Comparison of ENCODE assay signal across 18 cellular contexts in the genomic region with DNA sequence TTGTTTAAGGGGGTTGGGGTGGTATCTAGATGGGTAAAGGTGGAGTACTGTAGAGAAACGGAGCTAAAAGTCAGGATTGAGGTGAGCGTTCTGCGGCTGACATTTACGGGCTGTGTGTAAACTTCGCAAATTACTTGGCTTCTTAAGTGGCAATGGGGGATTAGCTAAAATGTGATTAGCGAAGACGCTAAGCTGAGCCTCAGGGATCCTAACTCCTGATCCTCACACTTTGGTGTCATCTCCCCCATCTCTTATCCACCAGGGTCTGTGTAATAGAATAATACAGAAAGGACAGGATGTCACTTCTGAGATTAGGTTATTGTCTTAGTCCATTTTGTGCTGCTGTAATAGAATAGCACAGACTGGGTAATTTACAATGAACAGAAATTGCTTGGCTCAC. TPM values are rescaled to one million over a fixed set of nuclear protein-coding genes. Genes with fewer than 3 reads are reported as not detected.
"Had no signal": no experiment of that assay in that cellular context is flagged by ENCODE, and none has a peak within 500 bp of the region (broad histone marks: within the 10 kb centered on the region; RNA-seq: fewer than 3 reads in every experiment).

No MANE protein-coding gene starts in this region.

- ATAC-seq: gastroesophageal sphincter, left colon, left ventricle myocardium superior, natural killer cell had no signal

- H3K36me3 Mint-ChIP-seq: mesothelial cell of epicardium, natural killer cell had no signal

- H3K4me3 ChIP-seq: coronary artery, dorsolateral prefrontal cortex, esophagus squamous epithelium, gastroesophageal sphincter, lung, right atrium auricular region, smooth muscle cell had no signal

- H3K36me3 ChIP-seq: esophagus squamous epithelium, gastroesophageal sphincter, right atrium auricular region had no signal

- H3K27me3 ChIP-seq: esophagus squamous epithelium, gastroesophageal sphincter, right atrium auricular region had no signal

- H3K4me3 Mint-ChIP-seq: mesothelial cell of epicardium, natural killer cell had no signal

- H3K27ac Mint-ChIP-seq: natural killer cell had no signal

- H3K4me2 ChIP-seq: smooth muscle cell had no signal

- H3K4me1 Mint-ChIP-seq: natural killer cell had no signal

- H3K9me3 ChIP-seq: esophagus squamous epithelium, gastroesophageal sphincter, right atrium auricular region had no signal

- H3K4me1 ChIP-seq: gastroesophageal sphincter, right atrium auricular region had no signal

- DNase-seq: central memory CD4-positive, alpha-beta T cell; dorsolateral prefrontal cortex; effector CD8-positive, alpha-beta T cell; esophagus squamous epithelium; foreskin fibroblast; left colon; left ventricle myocardium superior; natural killer cell; posterior cingulate gyrus; stimulated activated CD4-positive, alpha-beta T cell treated with anti-CD3 and anti-CD28 coated beads, Interleukin-2, amount 100 ng/mL, for 48 hours; stimulated activated naive CD4-positive, alpha-beta T cell treated with Interleukin-2 at 50 U/mL for 16 hours; trophoblast cell had no signal

- H3K27ac ChIP-seq: coronary artery, dorsolateral prefrontal cortex, esophagus squamous epithelium, gastroesophageal sphincter, right atrium auricular region had no signal

RNA-seq across cellular contexts. Expression of a gene that starts 10.6 kb away (rescaled TPM):
- total RNA-seq: natural killer cell had no signal
